1 cellular context compared by ENCODE assay signal in genomic region chr1:44701141-44701573, GRCh38.
TF ChIP-seq lines count a peak whose summit lies in the region.

No MANE protein-coding gene starts in this region.

TF ChIP-seq in HepG2, 621 proteins besides CTCF, POLR2A, EP300 and RAD21 (continued from another document and continues in another):
- TF ChIP-seq AFF4 (CRISPR knock-in tag; IDR thresholded peaks at IDR 0.05) (no peak), NR2C2 (CRISPR knock-in tag; IDR thresholded peaks at IDR 0.05; ENCODE audit: borderline replicate concordance) (no peak; the same call in 1 of the 2 replicates), STAT6 (CRISPR knock-in tag; IDR thresholded peaks at IDR 0.05; ENCODE audit: borderline replicate concordance) (no peak), HNF4G (IDR thresholded peaks at IDR 0.05; ENCODE audit: borderline replicate concordance, low read depth, low read length) (peak; percentile 50; the same call in 1 of the 2 replicates), HNF4G (CRISPR knock-in tag; IDR thresholded peaks at IDR 0.05; ENCODE audit: borderline replicate concordance, low read depth) (no peak), POGK (CRISPR knock-in tag; conservative IDR thresholded peaks at IDR 0.05) (no peak), ZNF275 (CRISPR knock-in tag; IDR thresholded peaks at IDR 0.05; ENCODE audit: borderline replicate concordance) (no peak), ZNF501 (CRISPR knock-in tag; IDR thresholded peaks at IDR 0.05) (no peak), HCFC1 (IDR thresholded peaks at IDR 0.05; ENCODE audit: low read depth, low read length) (no peak), ZNF138 (CRISPR knock-in tag; IDR thresholded peaks at IDR 0.05; ENCODE audit: low read depth) (no peak), ZNF576 (CRISPR knock-in tag; IDR thresholded peaks at IDR 0.05) (no peak), ZNF768 (CRISPR knock-in tag; IDR thresholded peaks at IDR 0.05) (no peak), ARID3A (IDR thresholded peaks at IDR 0.05; ENCODE audit: low read depth, low read length) (no peak; the same call in none of the 2 replicates), TERF1 (CRISPR knock-in tag; IDR thresholded peaks at IDR 0.05) (no peak), FOSL1 (CRISPR knock-in tag; IDR thresholded peaks at IDR 0.05; ENCODE audit: borderline replicate concordance) (no peak), SUZ12 (IDR thresholded peaks at IDR 0.05; ENCODE audit: low read depth, low read length) (no peak), KLF11 (CRISPR knock-in tag; IDR thresholded peaks at IDR 0.05) (no peak), CHD4 (IDR thresholded peaks at IDR 0.05; ENCODE audit: borderline replicate concordance, low read length) (no peak), CREM (IDR thresholded peaks at IDR 0.05) (peak; percentile 87), CREM (CRISPR knock-in tag; IDR thresholded peaks at IDR 0.05) (no peak), HDAC6 (IDR thresholded peaks at IDR 0.05; ENCODE audit: low read depth, low read length) (no peak), ZNF30 (CRISPR knock-in tag; IDR thresholded peaks at IDR 0.05) (no peak), RNF2 (conservative IDR thresholded peaks at IDR 0.05; ENCODE audit: low read depth) (no peak), NCOA2 (CRISPR knock-in tag; IDR thresholded peaks at IDR 0.05) (peak; percentile 87), ZNF3 (CRISPR knock-in tag; IDR thresholded peaks at IDR 0.05) (peak; percentile 84), ZNF761 (CRISPR knock-in tag; conservative IDR thresholded peaks at IDR 0.05) (no peak), ZNF34 (CRISPR knock-in tag; IDR thresholded peaks at IDR 0.05; ENCODE audit: borderline replicate concordance) (no peak), NFATC3 (CRISPR knock-in tag; IDR thresholded peaks at IDR 0.05) (no peak), TIGD3 (CRISPR knock-in tag; IDR thresholded peaks at IDR 0.05; ENCODE audit: borderline replicate concordance) (no peak), ZNF496 (CRISPR knock-in tag; IDR thresholded peaks at IDR 0.05; ENCODE audit: insufficient replicate concordance) (no peak), ZNF749 (CRISPR knock-in tag; IDR thresholded peaks at IDR 0.05; ENCODE audit: borderline replicate concordance) (no peak), RBM39 (IDR thresholded peaks at IDR 0.05; ENCODE audit: low read depth, low read length, poor library complexity, severe bottlenecking) (no peak), GATAD2A (CRISPR knock-in tag; IDR thresholded peaks at IDR 0.05) (peak; percentile 95), IRF1 (CRISPR knock-in tag; IDR thresholded peaks at IDR 0.05; ENCODE audit: low read depth) (no peak), ZNF598 (CRISPR knock-in tag; IDR thresholded peaks at IDR 0.05; ENCODE audit: borderline replicate concordance) (no peak), ZNF75D (CRISPR knock-in tag; IDR thresholded peaks at IDR 0.05; ENCODE audit: borderline replicate concordance) (no peak), ZNF317 (CRISPR knock-in tag; IDR thresholded peaks at IDR 0.05) (no peak), PHF20 (CRISPR knock-in tag; IDR thresholded peaks at IDR 0.05) (no peak), NCOA5 (CRISPR knock-in tag; IDR thresholded peaks at IDR 0.05) (no peak), ZNF20 (CRISPR knock-in tag; IDR thresholded peaks at IDR 0.05) (no peak), GATA4 (IDR thresholded peaks at IDR 0.05; ENCODE audit: borderline replicate concordance, low read depth) (0 out of 2 replicates have a peak, but pooled peaks have one; percentile 44), JUN (CRISPR knock-in tag; IDR thresholded peaks at IDR 0.05) (no peak), ZNF597 (CRISPR knock-in tag; IDR thresholded peaks at IDR 0.05) (no peak), RXRB (CRISPR knock-in tag; IDR thresholded peaks at IDR 0.05; ENCODE audit: borderline replicate concordance) (peak; percentile 87), ZNF674 (CRISPR knock-in tag; IDR thresholded peaks at IDR 0.05; ENCODE audit: low read depth) (no peak), ZNF619 (CRISPR knock-in tag; IDR thresholded peaks at IDR 0.05) (no peak), ARNT (IDR thresholded peaks at IDR 0.05) (no peak), SIN3B (IDR thresholded peaks at IDR 0.05; ENCODE audit: low read length) (no peak), ZNF556 (CRISPR knock-in tag; IDR thresholded peaks at IDR 0.05; ENCODE audit: borderline replicate concordance) (0 out of 2 replicates have a peak, but pooled peaks have one; percentile 25), ZNF788 (CRISPR knock-in tag; IDR thresholded peaks at IDR 0.05; ENCODE audit: borderline replicate concordance) (no peak), CHCHD3 (CRISPR knock-in tag; IDR thresholded peaks at IDR 0.05) (no peak)
